Comparison of ENCODE assay signal across 9 cellular contexts in genomic region chr6:88165087-88165876, GRCh38. TPM values are rescaled to one million over a fixed set of nuclear protein-coding genes. Genes with fewer than 3 reads are reported as not detected.
DNase-seq lines count a peak whose midpoint lies in the region; ATAC-seq and TF ChIP-seq lines count a peak whose summit lies in the region.
"Had no signal": no experiment of that assay in that cellular context is flagged by ENCODE, and none has a peak within 500 bp of the region (broad histone marks: within the 10 kb centered on the region; RNA-seq: fewer than 3 reads in every experiment).

No MANE protein-coding gene starts in this region.

- peak; percentile 76 for DNase-seq in G401 (ENCODE audit: low spot score)
- no peak for DNase-seq in activated naive CD8-positive, alpha-beta T cell treated with anti-CD3 and anti-CD28 coated beads, Interleukin-2, amount 10 ng/mL, durations not matched to agents 7 days and 5 days
- no peak for DNase-seq in lung (ENCODE audit: low spot score)
- DNase-seq in vagina (ENCODE audit: extremely low spot score in 2 of 2), result no peak
- no peak for DNase-seq in activated CD4-positive, CD25-positive, alpha-beta regulatory T cell treated with anti-CD3 and anti-CD28 coated beads, Interleukin-2, amount 50 U/mL, for 72 hours
- DNase-seq in mesenteric fat pad (ENCODE audit: low spot score), result no peak

- peaks cover 0 to 13% of the 10 kb centered on the region in 2 donors for H3K4me1 ChIP-seq in lung (ENCODE audit: control insufficient read depth in 2 of 2, insufficient read depth in 2 of 2, low read length in 2 of 2)
- H3K4me1 ChIP-seq in vagina, result peaks cover 22% of the 10 kb centered on the region

- in situ Hi-C loops in G401 (cut with HindIII; ENCODE audit: low sequenced_read_pairs), result no loop called here

- no peaks in the 10 kb centered on the region for H3K36me3 Mint-ChIP-seq in activated naive CD8-positive, alpha-beta T cell treated with anti-CD3 and anti-CD28 coated beads, Interleukin-2, amount 10 ng/mL, durations not matched to agents 7 days and 5 days

- 7% methylated on average over 20 of the region's 20 CpGs for WGBS in lung, 2 donors

- H3K9me3 ChIP-seq in lung (ENCODE audit: control insufficient read depth in 2 of 2, insufficient read depth in 1 of 2, low read length in 1 of 2), result peaks cover 0 to 3% of the 10 kb centered on the region in 2 donors
- no peaks in the 10 kb centered on the region for H3K9me3 ChIP-seq in vagina
- H3K9me3 ChIP-seq: neutrophil had no signal

- no peak for TF ChIP-seq POLR2A in vagina (IDR thresholded peaks at IDR 0.05)

- TF ChIP-seq CTCF in lung (IDR thresholded peaks at IDR 0.05; ENCODE audit: control extremely low read depth, extremely low read depth) (no peak), vagina (IDR thresholded peaks at IDR 0.05) (no peak)

- H3K36me3 ChIP-seq in lung (ENCODE audit: control insufficient read depth in 2 of 2, insufficient read depth in 2 of 2, low read length in 2 of 2) (no peaks in the 10 kb centered on the region), vagina (no peaks in the 10 kb centered on the region)
- H3K36me3 ChIP-seq: neutrophil had no signal

- H3K4me3 ChIP-seq in lung (peak overlapping the region; percentile 30), vagina (peak overlapping the region; percentile 57)

- peak overlapping the region in 1 of 2 donors; percentile 30 for H3K27ac ChIP-seq in lung (ENCODE audit: low read depth in 1 of 2, low read length in 1 of 2)
- peak overlapping the region; percentile 40 for H3K27ac ChIP-seq in vagina
- H3K27ac ChIP-seq: neutrophil had no signal

- peaks cover 5% of the 10 kb centered on the region for H3K27me3 ChIP-seq in lung (ENCODE audit: control insufficient read depth, insufficient read depth)
- H3K27me3 ChIP-seq in vagina, result peaks cover 4% of the 10 kb centered on the region

- peaks cover 75% of the 10 kb centered on the region for H3K27me3 Mint-ChIP-seq in activated naive CD8-positive, alpha-beta T cell treated with anti-CD3 and anti-CD28 coated beads, Interleukin-2, amount 10 ng/mL, durations not matched to agents 7 days and 5 days

- POLR2A ChIA-PET in activated naive CD8-positive, alpha-beta T cell treated with anti-CD3 and anti-CD28 coated beads, Interleukin-2, amount 10 ng/mL, durations not matched to agents 7 days and 5 days (lab: Charles Lee), result no interaction called here

- H3K4me3 Mint-ChIP-seq in activated naive CD8-positive, alpha-beta T cell treated with anti-CD3 and anti-CD28 coated beads, Interleukin-2, amount 10 ng/mL, durations not matched to agents 7 days and 5 days, result peak overlapping the region; percentile 60

- H3K27ac Mint-ChIP-seq in activated naive CD8-positive, alpha-beta T cell treated with anti-CD3 and anti-CD28 coated beads, Interleukin-2, amount 10 ng/mL, durations not matched to agents 7 days and 5 days, result no peak overlapping the region

- H3K9me3 Mint-ChIP-seq in activated naive CD8-positive, alpha-beta T cell treated with anti-CD3 and anti-CD28 coated beads, Interleukin-2, amount 10 ng/mL, durations not matched to agents 7 days and 5 days, result no peaks in the 10 kb centered on the region

- peak; percentile 5 for ATAC-seq in HG02885 (IDR thresholded peaks at IDR 0.05; ENCODE audit: poor library complexity, unreplicated experiment)
- no peak for ATAC-seq in activated naive CD8-positive, alpha-beta T cell treated with anti-CD3 and anti-CD28 coated beads, Interleukin-2, amount 10 ng/mL, durations not matched to agents 7 days and 5 days (ENCODE audit: low read depth)
- peak; percentile 1 for ATAC-seq in lung (ENCODE audit: insufficient read depth, low FRiP score)
- no peak for ATAC-seq in GM21515 (IDR thresholded peaks at IDR 0.05; ENCODE audit: unreplicated experiment)

- intact Hi-C loops in vagina (cut with DNase I), result no loop called here

- peaks cover 9% of the 10 kb centered on the region for H3K4me1 Mint-ChIP-seq in activated naive CD8-positive, alpha-beta T cell treated with anti-CD3 and anti-CD28 coated beads, Interleukin-2, amount 10 ng/mL, durations not matched to agents 7 days and 5 days

RNA-seq across cellular contexts. Expression of gene CNR1, which starts 0.9 kb away (rescaled TPM):
- total RNA-seq in G401 (2014; rRNA removed; shearing (Covaris generic)), result not detected in 2 replicates
- not detected for total RNA-seq in activated naive CD8-positive, alpha-beta T cell treated with anti-CD3 and anti-CD28 coated beads, Interleukin-2, amount 10 ng/mL, durations not matched to agents 7 days and 5 days
- total RNA-seq in lung (10 to 100 TPM in 1 of 2 donors, under 1 TPM in 1; 0.85 to 18.3 TPM), vagina (6.1 TPM), mesenteric fat pad (16.7 TPM)
- 1 to 10 TPM; 3.5 to 7.6 TPM for polyA plus RNA-seq in lung

Comparison
In these comparisons a context has a peak if more than half of its experiments do, and no peak if none do; other contexts are left out.
1. ATAC-seq: peak in HG02885 (single experiment) and lung (single experiment); none in activated naive CD8-positive, alpha-beta T cell treated with anti-CD3 and anti-CD28 coated beads, Interleukin-2, amount 10 ng/mL, durations not matched to agents 7 days and 5 days (single experiment) and GM21515 (single experiment).